5 cellular contexts compared by ENCODE assay signal in genomic region chr14:103047453-103047852, GRCh38. TPM values are rescaled to one million over a fixed set of nuclear protein-coding genes. Genes with fewer than 3 reads are reported as not detected.
"Had no signal": no experiment of that assay in that cellular context is flagged by ENCODE, and none has a peak within 500 bp of the region (broad histone marks: within the 10 kb centered on the region; RNA-seq: fewer than 3 reads in every experiment).

No MANE protein-coding gene starts in this region.

RNA-seq across cellular contexts. Expression of gene LBHD2, which starts 36.6 kb away (rescaled TPM):
- total RNA-seq: HT-29, HT1080, IMR-90, K562 had no signal
- polyA plus RNA-seq: IgD-negative memory B cell, IMR-90, K562 had no signal

RNA-seq across cellular contexts. Expression of gene EXOC3L4, which starts 47.1 kb away (rescaled TPM):
- total RNA-seq: HT1080, IMR-90 had no signal
- polyA plus RNA-seq: IgD-negative memory B cell, IMR-90 had no signal
